8 cellular contexts compared by ENCODE assay signal in the genomic region with DNA sequence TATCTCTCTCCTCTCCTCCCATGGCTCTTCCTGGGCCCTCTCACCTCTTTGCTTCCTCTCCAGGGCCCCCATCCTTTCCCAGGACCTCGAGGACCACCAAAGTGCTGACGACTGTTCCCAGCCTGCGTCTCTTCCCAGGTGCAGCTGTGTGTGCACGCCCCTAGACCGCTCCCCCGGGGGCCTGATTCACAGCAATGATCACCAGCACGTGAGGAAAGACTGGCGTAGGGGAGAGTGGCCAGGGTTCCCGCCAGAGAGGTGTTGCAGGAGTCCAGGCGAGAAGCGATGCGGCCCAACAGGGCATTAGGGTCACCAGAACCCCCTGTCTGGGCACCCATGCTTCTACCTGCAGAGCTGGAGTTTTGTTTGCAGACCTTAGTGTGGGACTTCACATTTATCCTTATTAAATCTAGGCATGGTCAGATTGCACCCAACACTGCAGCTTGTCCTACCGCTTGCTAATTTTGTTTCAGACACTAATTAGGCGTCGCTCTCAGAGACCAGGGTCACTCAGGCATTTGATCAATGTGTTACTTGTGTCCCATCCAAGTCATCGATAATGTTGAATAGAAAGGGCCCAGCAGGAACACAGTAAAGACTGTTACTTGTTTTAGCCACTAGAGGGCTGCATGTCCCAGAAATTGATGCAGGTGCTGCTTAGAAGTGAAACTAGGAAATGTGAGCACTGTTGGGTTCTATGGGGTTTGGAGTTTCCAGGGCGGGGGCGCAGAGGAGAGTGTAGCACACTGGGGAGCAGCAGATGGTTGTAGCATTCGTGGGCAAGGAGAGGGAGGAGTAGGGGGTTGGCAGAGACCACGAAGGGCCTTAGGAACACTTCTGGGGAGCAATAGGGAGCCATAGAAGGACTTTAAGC. TPM values are rescaled to one million over a fixed set of nuclear protein-coding genes. Genes with fewer than 3 reads are reported as not detected.
DNase-seq lines count a peak whose midpoint lies in the region; ATAC-seq and TF ChIP-seq lines count a peak whose summit lies in the region.

No MANE protein-coding gene starts in this region.

- CTCF ChIA-PET in OCI-LY7 (lab: Charles Lee; ENCODE audit: unreplicated experiment), result no interaction called here

- no peaks in the 10 kb centered on the region for H3K79me2 ChIP-seq in OCI-LY7 (ENCODE audit: insufficient read depth, low read depth, low read length)

- no peaks in the 10 kb centered on the region for H3K9me2 ChIP-seq in OCI-LY7 (ENCODE audit: insufficient read depth, low read length)

- no peaks in the 10 kb centered on the region for H4K20me1 ChIP-seq in OCI-LY7 (ENCODE audit: insufficient read depth, low read length)

- DNase-seq in COLO829 (ENCODE audit: low spot score) (peak; percentile 72), OCI-LY7 (ENCODE audit: low spot score) (peak; percentile 90), activated T-cell treated with anti-CD3 and anti-CD28 coated beads for 24 hours (ENCODE audit: low read depth) (peak; percentile 61)
- DNase-seq in natural killer cell treated with Interleukin-12 subunit alpha and Interleukin-12 subunit beta and Interleukin-15 and Interleukin-18, amount 100 ng/mL, for 72 hours (ENCODE audit: low spot score), result peak; percentile 80

- H3K27ac ChIP-seq in OCI-LY7 (ENCODE audit: low read depth, low read length, poor library complexity, severe bottlenecking), result no peak overlapping the region

- peaks cover 7 to 10% of the 10 kb centered on the region in 2 donors for H3K4me1 Mint-ChIP-seq in natural killer cell treated with Interleukin-12 subunit alpha and Interleukin-12 subunit beta and Interleukin-15 and Interleukin-18, amount 100 ng/mL, for 72 hours (ENCODE audit: low read depth in 2 of 2)
- H3K4me1 Mint-ChIP-seq in stimulated activated naive CD8-positive, alpha-beta T cell treated with anti-CD3 and anti-CD28 coated beads, Interleukin-15, Interleukin-2, amounts not matched to agents 100 ng/mL and 50 ng/mL, for 24 hours (ENCODE audit: low read depth), result peaks cover 5% of the 10 kb centered on the region

- no TSS peak for BruUV-seq in OCI-LY7 (replicated peaks; lab: Mats Ljungman, UMichigan)

- ATAC-seq in GM19438 (IDR thresholded peaks at IDR 0.05; ENCODE audit: low read depth, unreplicated experiment) (peak; percentile 96), HG03571 (IDR thresholded peaks at IDR 0.05; ENCODE audit: unreplicated experiment) (peak; percentile 87), esophagus mucosa (peak; percentile 76)
- ATAC-seq in natural killer cell treated with Interleukin-12 subunit alpha and Interleukin-12 subunit beta and Interleukin-15 and Interleukin-18, amount 100 ng/mL, for 72 hours, result peak; percentile 83 to 86

- no peaks in the 10 kb centered on the region for H3K36me3 ChIP-seq in OCI-LY7 (ENCODE audit: insufficient read depth, low read length)

- peak overlapping the region; percentile 39 for H3K4me3 ChIP-seq in OCI-LY7 (ENCODE audit: low read depth, low read length, poor library complexity, severe bottlenecking)

- peak overlapping the region; percentile 7 to 67 for H3K27ac Mint-ChIP-seq in natural killer cell treated with Interleukin-12 subunit alpha and Interleukin-12 subunit beta and Interleukin-15 and Interleukin-18, amount 100 ng/mL, for 72 hours
- peak overlapping the region; percentile 57 for H3K27ac Mint-ChIP-seq in stimulated activated naive CD8-positive, alpha-beta T cell treated with anti-CD3 and anti-CD28 coated beads, Interleukin-15, Interleukin-2, amounts not matched to agents 100 ng/mL and 50 ng/mL, for 24 hours

- H3K9me3 Mint-ChIP-seq in natural killer cell treated with Interleukin-12 subunit alpha and Interleukin-12 subunit beta and Interleukin-15 and Interleukin-18, amount 100 ng/mL, for 72 hours, result no peaks in the 10 kb centered on the region
- no peaks in the 10 kb centered on the region for H3K9me3 Mint-ChIP-seq in stimulated activated naive CD8-positive, alpha-beta T cell treated with anti-CD3 and anti-CD28 coated beads, Interleukin-15, Interleukin-2, amounts not matched to agents 100 ng/mL and 50 ng/mL, for 24 hours

- H3K4me2 ChIP-seq in OCI-LY7 (ENCODE audit: low read length), result peak overlapping the region; percentile 53

- no peaks in the 10 kb centered on the region for H3K27me3 Mint-ChIP-seq in natural killer cell treated with Interleukin-12 subunit alpha and Interleukin-12 subunit beta and Interleukin-15 and Interleukin-18, amount 100 ng/mL, for 72 hours
- no peaks in the 10 kb centered on the region for H3K27me3 Mint-ChIP-seq in stimulated activated naive CD8-positive, alpha-beta T cell treated with anti-CD3 and anti-CD28 coated beads, Interleukin-15, Interleukin-2, amounts not matched to agents 100 ng/mL and 50 ng/mL, for 24 hours

- H3K36me3 Mint-ChIP-seq in natural killer cell treated with Interleukin-12 subunit alpha and Interleukin-12 subunit beta and Interleukin-15 and Interleukin-18, amount 100 ng/mL, for 72 hours, result no peaks in the 10 kb centered on the region
- H3K36me3 Mint-ChIP-seq in stimulated activated naive CD8-positive, alpha-beta T cell treated with anti-CD3 and anti-CD28 coated beads, Interleukin-15, Interleukin-2, amounts not matched to agents 100 ng/mL and 50 ng/mL, for 24 hours (ENCODE audit: low read depth), result no peaks in the 10 kb centered on the region

- TF ChIP-seq CTCF in OCI-LY7 (conservative IDR thresholded peaks at IDR 0.05; ENCODE audit: low read length), result peak; percentile 98

- no peaks in the 10 kb centered on the region for H3K9me3 ChIP-seq in OCI-LY7 (ENCODE audit: low read length)

- POLR2A ChIA-PET in OCI-LY7 (lab: Charles Lee), result interaction anchor here (0.7 to 1.1 kb wide), 6 partner anchors 11 to 319 kb away, joined by 3 to 5 read pairs (median 3); partner anchors contain the start of genes CAB39L and SETDB2

- peak overlapping the region; percentile 62 for H3K4me3 Mint-ChIP-seq in natural killer cell treated with Interleukin-12 subunit alpha and Interleukin-12 subunit beta and Interleukin-15 and Interleukin-18, amount 100 ng/mL, for 72 hours
- H3K4me3 Mint-ChIP-seq in stimulated activated naive CD8-positive, alpha-beta T cell treated with anti-CD3 and anti-CD28 coated beads, Interleukin-15, Interleukin-2, amounts not matched to agents 100 ng/mL and 50 ng/mL, for 24 hours, result peak overlapping the region; percentile 51

- peaks cover 44% of the 10 kb centered on the region for H3K4me1 ChIP-seq in OCI-LY7 (ENCODE audit: insufficient read depth, low read length, poor library complexity, severe bottlenecking)

- H2AFZ ChIP-seq in OCI-LY7 (ENCODE audit: low read length), result peak overlapping the region; percentile 94

- intact Hi-C loops in OCI-LY7 (cut with micrococcal nuclease; ENCODE audit: unreplicated experiment), result loop anchor here (1.0 to 5.0 kb wide), 9 partner anchors 72 to 547 kb away; partner anchors contain the start of genes CAB39L, KPNA3, PHF11 and SETDB2

RNA-seq across cellular contexts. Expression of gene CDADC1, which starts 53.2 kb away (rescaled TPM):
- 9.1 and 18.8 TPM in 2 replicates for total RNA-seq in OCI-LY7 (2014; rRNA removed; shearing (Covaris generic))
- total RNA-seq in OCI-LY7 (2022) (10.3 and 12.5 TPM in 2 replicates), esophagus mucosa (4.9 TPM)
- 10 to 100 TPM; 13.1 to 14.9 TPM for total RNA-seq in natural killer cell treated with Interleukin-12 subunit alpha and Interleukin-12 subunit beta and Interleukin-15 and Interleukin-18, amount 100 ng/mL, for 72 hours
